ENCODE assay signal across 18 cellular contexts in the genomic region with DNA sequence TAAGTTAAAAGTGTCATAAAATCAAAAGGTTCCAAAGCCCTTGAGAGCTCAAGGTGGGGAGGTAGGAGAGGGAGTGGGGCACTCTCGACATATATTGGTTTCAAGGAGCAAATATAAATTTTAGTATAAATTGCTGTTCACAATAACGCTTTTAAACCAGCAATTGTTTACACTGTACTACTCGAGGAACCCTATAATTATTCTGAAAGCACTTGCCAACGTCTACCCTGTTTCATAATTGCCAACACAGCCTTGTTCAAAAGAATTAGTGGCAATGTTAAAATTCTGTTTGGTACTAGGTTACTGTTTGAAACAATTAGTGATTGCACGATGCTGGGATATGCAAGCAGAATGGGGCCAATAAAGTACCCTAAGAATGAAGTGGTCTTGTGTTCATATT.
DNase-seq lines count a peak whose midpoint lies in the region; ATAC-seq, FAIRE-seq and TF ChIP-seq lines count a peak whose summit lies in the region.
"Had no signal": no experiment of that assay in that cellular context is flagged by ENCODE, and none has a peak within 500 bp of the region (broad histone marks: within the 10 kb centered on the region; RNA-seq: fewer than 3 reads in every experiment).

No MANE protein-coding gene starts in this region.

- peaks cover 70 to 96% (median 83%) of the 10 kb centered on the region in 4 donors for H3K4me1 Mint-ChIP-seq in CD4-positive, CD25-positive, alpha-beta regulatory T cell
- H3K4me1 Mint-ChIP-seq in activated naive CD8-positive, alpha-beta T cell (ENCODE audit: low read depth): peaks cover 93% of the 10 kb centered on the region

- peaks cover 0 to 9% of the 10 kb centered on the region in 2 experiments for H3K9me3 ChIP-seq in CD4-positive, CD25-positive, alpha-beta regulatory T cell (ENCODE audit: control insufficient read depth in 2 of 2, low read length in 2 of 2)
- no peaks in the 10 kb centered on the region for H3K9me3 ChIP-seq in kidney (ENCODE audit: control insufficient read depth in 1 of 2, low read length in 2 of 2)
- H3K9me3 ChIP-seq: right lobe of liver, suprapubic skin had no signal

- peaks cover 8% of the 10 kb centered on the region for H3K36me3 ChIP-seq in CD4-positive, CD25-positive, alpha-beta regulatory T cell (ENCODE audit: control insufficient read depth, insufficient read depth, low read length)
- no peaks in the 10 kb centered on the region for H3K36me3 ChIP-seq in kidney (ENCODE audit: control insufficient read depth in 1 of 2, insufficient read depth in 2 of 2, low read length in 2 of 2)
- H3K36me3 ChIP-seq: left ventricle myocardium inferior, right lobe of liver, suprapubic skin had no signal

- peak overlapping the region; percentile 90 for H3K27ac ChIP-seq in CD4-positive, CD25-positive, alpha-beta regulatory T cell (ENCODE audit: insufficient read depth, low read length, poor library complexity, severe bottlenecking)
- H3K27ac ChIP-seq in kidney (ENCODE audit: low read depth in 2 of 2, low read length in 2 of 2): no peak overlapping the region
- H3K27ac ChIP-seq: left ventricle myocardium inferior, suprapubic skin had no signal

- no peak for ATAC-seq in CD4-positive, CD25-positive, alpha-beta regulatory T cell (ENCODE audit: low read depth in 2 of 2)
- ATAC-seq in GM18858 (IDR thresholded peaks at IDR 0.05; ENCODE audit: unreplicated experiment): no peak
- no peak for ATAC-seq in HG02759 (IDR thresholded peaks at IDR 0.05; ENCODE audit: unreplicated experiment)
- ATAC-seq: HCT116 had no signal

- intact Hi-C loops in kidney (cut with DNase I): no loop called here

- no peak for FAIRE-seq in kidney (lab: Jason Lieb, UNC)
- FAIRE-seq: endometrium had no signal

- H3K9ac ChIP-seq in kidney (ENCODE audit: low read length in 2 of 2): no peak overlapping the region

- peaks cover 95% of the 10 kb centered on the region for H3K4me1 ChIP-seq in CD4-positive, CD25-positive, alpha-beta regulatory T cell (ENCODE audit: control insufficient read depth, insufficient read depth, low read length, poor library complexity, severe bottlenecking)
- peaks cover 2 to 5% of the 10 kb centered on the region in 2 donors for H3K4me1 ChIP-seq in kidney (ENCODE audit: control insufficient read depth in 1 of 2, insufficient read depth in 1 of 2, low read depth in 1 of 2, low read length in 2 of 2)

- no peaks in the 10 kb centered on the region for H3K27me3 ChIP-seq in CD4-positive, CD25-positive, alpha-beta regulatory T cell (ENCODE audit: control insufficient read depth, insufficient read depth, low read length)
- H3K27me3 ChIP-seq: right lobe of liver, suprapubic skin had no signal

- no peaks in the 10 kb centered on the region for H3K27me3 Mint-ChIP-seq in CD4-positive, CD25-positive, alpha-beta regulatory T cell
- H3K27me3 Mint-ChIP-seq in activated naive CD8-positive, alpha-beta T cell: no peaks in the 10 kb centered on the region

- H3K4me3 Mint-ChIP-seq in CD4-positive, CD25-positive, alpha-beta regulatory T cell: peak overlapping the region in 3 of 4 donors; percentile 0 to 80 (median 26)
- peak overlapping the region; percentile 10 for H3K4me3 Mint-ChIP-seq in activated naive CD8-positive, alpha-beta T cell

- peak overlapping the region; percentile 81 to 97 (median 92) for H3K27ac Mint-ChIP-seq in CD4-positive, CD25-positive, alpha-beta regulatory T cell
- H3K27ac Mint-ChIP-seq in activated naive CD8-positive, alpha-beta T cell: peak overlapping the region; percentile 4

- no peak for TF ChIP-seq CTCF in kidney (IDR thresholded peaks at IDR 0.05; ENCODE audit: borderline replicate concordance, extremely low read depth, insufficient read depth)

- H3K36me3 Mint-ChIP-seq in CD4-positive, CD25-positive, alpha-beta regulatory T cell: peaks cover 31% of the 10 kb centered on the region
- peaks cover 9% of the 10 kb centered on the region for H3K36me3 Mint-ChIP-seq in activated naive CD8-positive, alpha-beta T cell

- no peak for DNase-seq in CD4-positive, CD25-positive, alpha-beta regulatory T cell
- DNase-seq in DMS79 (lab: John Stamatoyannopoulos, UW): peak; percentile 92
- peak; percentile 99 for DNase-seq in NCI-H2107 treated with DMSO at 0.1 percent for 48 hours (lab: John Stamatoyannopoulos, UW; ENCODE audit: unreplicated experiment)
- DNase-seq in D341Med (ENCODE audit: low spot score): no peak
- DNase-seq in kidney: no peak
- DNase-seq: activated CD4-positive, alpha-beta T cell treated with anti-CD3 and anti-CD28 coated beads for 4 hours; aorta; Calu3; left ventricle myocardium inferior; NCI-H226; right lobe of liver; stimulated activated CD4-positive, alpha-beta T cell treated with anti-CD3 and anti-CD28 coated beads, Interleukin-1b, Interleukin-23, amount 100 ng/mL, for 48 hours had no signal

- peak overlapping the region; percentile 33 for H3K4me3 ChIP-seq in CD4-positive, CD25-positive, alpha-beta regulatory T cell (ENCODE audit: low read depth, low read length)
- H3K4me3 ChIP-seq in kidney (ENCODE audit: low read length in 2 of 2): no peak overlapping the region
- H3K4me3 ChIP-seq: left ventricle myocardium inferior, right lobe of liver, suprapubic skin had no signal

- peaks cover 0 to 7% (median 0%) of the 10 kb centered on the region in 7 donors for H3K9me3 Mint-ChIP-seq in CD4-positive, CD25-positive, alpha-beta regulatory T cell
- no peaks in the 10 kb centered on the region for H3K9me3 Mint-ChIP-seq in activated naive CD8-positive, alpha-beta T cell (ENCODE audit: low read depth)

Comparison
In these comparisons a context has a peak if more than half of its experiments do, and no peak if none do; other contexts are left out.
1. DNase-seq: peak in DMS79 (single experiment) and NCI-H2107 treated with DMSO at 0.1 percent for 48 hours (single experiment); none in CD4-positive, CD25-positive, alpha-beta regulatory T cell (0 of 3), D341Med (single experiment) and kidney (single experiment).